ENCODE assay signal across 10 cellular contexts in the genomic region with DNA sequence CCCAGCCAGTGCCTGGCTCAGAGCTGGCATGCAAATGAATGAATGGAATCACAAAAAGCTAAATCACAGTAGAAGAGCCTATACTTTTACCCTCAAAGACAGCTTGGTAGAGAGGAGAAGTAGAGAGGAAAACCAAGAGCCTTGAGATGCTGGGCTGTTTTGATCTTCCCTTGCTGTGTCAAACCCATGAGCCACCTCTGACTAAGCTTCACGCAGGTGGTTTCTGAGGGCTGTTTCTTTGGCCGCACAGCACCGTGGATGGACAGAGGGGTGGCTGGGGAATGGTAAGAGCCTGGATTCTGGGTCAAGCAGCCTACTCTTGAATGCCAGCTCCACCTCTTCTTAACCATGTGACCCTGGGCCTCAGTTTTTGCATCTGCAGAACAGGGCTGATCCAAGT. TPM values are rescaled to one million over a fixed set of nuclear protein-coding genes. Genes with fewer than 3 reads are reported as not detected.
DNase-seq lines count a peak whose midpoint lies in the region; ATAC-seq lines count a peak whose summit lies in the region.
"Had no signal": no experiment of that assay in that cellular context is flagged by ENCODE, and none has a peak within 500 bp of the region (broad histone marks: within the 10 kb centered on the region; RNA-seq: fewer than 3 reads in every experiment).

No MANE protein-coding gene starts in this region.

- H3K36me3 Mint-ChIP-seq in activated naive CD4-positive, alpha-beta T cell treated with anti-CD3 and anti-CD28 coated beads for 36 hours (ENCODE audit: low read depth), result peaks cover under 1% of the 10 kb centered on the region
- H3K36me3 Mint-ChIP-seq in activated CD4-positive, alpha-beta memory T cell treated with anti-CD3 and anti-CD28 coated beads for 36 hours, result peaks cover 2% of the 10 kb centered on the region
- H3K36me3 Mint-ChIP-seq in central memory CD8-positive, alpha-beta T cell (ENCODE audit: insufficient read depth), result peaks cover 32% of the 10 kb centered on the region

- H3K4me3 Mint-ChIP-seq in activated naive CD4-positive, alpha-beta T cell treated with anti-CD3 and anti-CD28 coated beads for 36 hours, result peak overlapping the region; percentile 52
- peak overlapping the region; percentile 42 for H3K4me3 Mint-ChIP-seq in activated CD4-positive, alpha-beta memory T cell treated with anti-CD3 and anti-CD28 coated beads for 36 hours
- H3K4me3 Mint-ChIP-seq in central memory CD8-positive, alpha-beta T cell, result peak overlapping the region; percentile 77

- CTCF ChIA-PET in activated naive CD4-positive, alpha-beta T cell treated with anti-CD3 and anti-CD28 coated beads for 36 hours (lab: Charles Lee), result interaction anchor here (0.7 to 7.9 kb wide), 11 partner anchors 9 to 93 kb away, joined by 3 to 58 read pairs (median 4); partner anchors contain the start of gene ABCG1
- CTCF ChIA-PET in activated CD4-positive, alpha-beta memory T cell treated with anti-CD3 and anti-CD28 coated beads for 36 hours (lab: Charles Lee), result interaction anchor here (0.8 to 3.8 kb wide), 12 partner anchors 9 to 213 kb away, joined by 3 to 34 read pairs (median 12); partner anchors contain the start of gene ABCG1

- peaks cover 61% of the 10 kb centered on the region for H3K4me1 Mint-ChIP-seq in activated naive CD4-positive, alpha-beta T cell treated with anti-CD3 and anti-CD28 coated beads for 36 hours (ENCODE audit: low read depth)
- H3K4me1 Mint-ChIP-seq in activated CD4-positive, alpha-beta memory T cell treated with anti-CD3 and anti-CD28 coated beads for 36 hours (ENCODE audit: low read depth), result peaks cover 69% of the 10 kb centered on the region
- peaks cover 67% of the 10 kb centered on the region for H3K4me1 Mint-ChIP-seq in central memory CD8-positive, alpha-beta T cell

- intact Hi-C loops in activated naive CD4-positive, alpha-beta T cell treated with anti-CD3 and anti-CD28 coated beads for 36 hours (cut with micrococcal nuclease), result loop anchor here (1.0 to 10.0 kb wide), 7 partner anchors 21 to 737 kb away; partner anchors contain the start of genes PKNOX1 and UBASH3A
- intact Hi-C loops in activated CD4-positive, alpha-beta memory T cell treated with anti-CD3 and anti-CD28 coated beads for 36 hours (cut with micrococcal nuclease), result loop anchor here (5.0 kb wide), 3 partner anchors 165 to 235 kb away; partner anchors contain the start of gene UBASH3A

- peak overlapping the region; percentile 95 for H3K27ac Mint-ChIP-seq in activated naive CD4-positive, alpha-beta T cell treated with anti-CD3 and anti-CD28 coated beads for 36 hours
- peak overlapping the region; percentile 80 for H3K27ac Mint-ChIP-seq in activated CD4-positive, alpha-beta memory T cell treated with anti-CD3 and anti-CD28 coated beads for 36 hours
- H3K27ac Mint-ChIP-seq in central memory CD8-positive, alpha-beta T cell (ENCODE audit: low read depth), result peak overlapping the region; percentile 96

- H3K27me3 Mint-ChIP-seq in activated naive CD4-positive, alpha-beta T cell treated with anti-CD3 and anti-CD28 coated beads for 36 hours (ENCODE audit: low read depth), result no peaks in the 10 kb centered on the region
- H3K27me3 Mint-ChIP-seq in activated CD4-positive, alpha-beta memory T cell treated with anti-CD3 and anti-CD28 coated beads for 36 hours, result no peaks in the 10 kb centered on the region
- no peaks in the 10 kb centered on the region for H3K27me3 Mint-ChIP-seq in central memory CD8-positive, alpha-beta T cell
- H3K27me3 Mint-ChIP-seq: activated B cell treated with CpG ODN at 0.5 μM for 24 hours had no signal

- peak; percentile 75 for DNase-seq in activated naive CD4-positive, alpha-beta T cell treated with anti-CD3 and anti-CD28 coated beads for 36 hours
- no peak for DNase-seq in activated naive CD4-positive, alpha-beta T cell treated with anti-CD3 and anti-CD28 coated beads, Interleukin-2, amount 50 U/mL, for 16 hours
- DNase-seq in activated CD4-positive, alpha-beta memory T cell treated with anti-CD3 and anti-CD28 coated beads for 36 hours, result peak; percentile 79
- DNase-seq in central memory CD8-positive, alpha-beta T cell (ENCODE audit: low spot score in 2 of 2), result no peak
- peak; percentile 57 for DNase-seq in stimulated activated naive CD8-positive, alpha-beta T cell treated with anti-CD3 and anti-CD28 coated beads, Interleukin-15, Interleukin-2, amounts not matched to agents 100 U/mL and 50 U/mL, for 24 hours
- DNase-seq in NCI-H524 (lab: John Stamatoyannopoulos, UW), result no peak
- DNase-seq: activated B cell treated with CpG ODN at 0.5 μM for 24 hours, NCI-H1694 had no signal

- POLR2A ChIA-PET in activated CD4-positive, alpha-beta memory T cell treated with anti-CD3 and anti-CD28 coated beads for 36 hours (lab: Charles Lee), result interaction anchor here (0.6 to 8.0 kb wide), 13 partner anchors 9 to 314 kb away, joined by 3 to 121 read pairs (median 6); partner anchors contain the start of gene ABCG1

- no peak for ATAC-seq in central memory CD8-positive, alpha-beta T cell (replicated peaks; ENCODE audit: extremely low read depth, poor library complexity, severe bottlenecking)
- ATAC-seq in stimulated activated naive CD8-positive, alpha-beta T cell treated with anti-CD3 and anti-CD28 coated beads, Interleukin-15, Interleukin-2, amounts not matched to agents 100 U/mL and 50 U/mL, for 24 hours, result peak; percentile 17
- no peak for ATAC-seq in HG03139 (IDR thresholded peaks at IDR 0.05; ENCODE audit: unreplicated experiment)
- ATAC-seq in HG03571 (IDR thresholded peaks at IDR 0.05; ENCODE audit: unreplicated experiment), result no peak

- no peaks in the 10 kb centered on the region for H3K9me3 Mint-ChIP-seq in activated naive CD4-positive, alpha-beta T cell treated with anti-CD3 and anti-CD28 coated beads for 36 hours
- H3K9me3 Mint-ChIP-seq in activated CD4-positive, alpha-beta memory T cell treated with anti-CD3 and anti-CD28 coated beads for 36 hours, result no peaks in the 10 kb centered on the region
- no peaks in the 10 kb centered on the region for H3K9me3 Mint-ChIP-seq in central memory CD8-positive, alpha-beta T cell
- H3K9me3 Mint-ChIP-seq: activated B cell treated with CpG ODN at 0.5 μM for 24 hours had no signal

RNA-seq across cellular contexts. Expression of gene ABCG1, which starts 18.6 kb away (rescaled TPM):
- 10 to 100 TPM; 27.8 to 28.7 TPM for total RNA-seq in activated naive CD4-positive, alpha-beta T cell treated with anti-CD3 and anti-CD28 coated beads for 36 hours
- total RNA-seq in activated CD4-positive, alpha-beta memory T cell treated with anti-CD3 and anti-CD28 coated beads for 36 hours, result 10 to 100 TPM; 22.2 to 24.6 TPM

Comparison
In these comparisons a context has a peak if more than half of its experiments do, and no peak if none do; other contexts are left out.
1. DNase-seq: peak in activated naive CD4-positive, alpha-beta T cell treated with anti-CD3 and anti-CD28 coated beads for 36 hours (single experiment), activated CD4-positive, alpha-beta memory T cell treated with anti-CD3 and anti-CD28 coated beads for 36 hours (single experiment) and stimulated activated naive CD8-positive, alpha-beta T cell treated with anti-CD3 and anti-CD28 coated beads, Interleukin-15, Interleukin-2, amounts not matched to agents 100 U/mL and 50 U/mL, for 24 hours (single experiment); none in activated naive CD4-positive, alpha-beta T cell treated with anti-CD3 and anti-CD28 coated beads, Interleukin-2, amount 50 U/mL, for 16 hours (single experiment), central memory CD8-positive, alpha-beta T cell (0 of 2) and NCI-H524 (0 of 2).
2. Peak in every context shown above with its lines, with median percentiles within 50 percentile points of each other: H3K27ac Mint-ChIP-seq and H3K4me3 Mint-ChIP-seq.